In genomic region chr17:81547614-81547982, GRCh38 we compare ENCODE assay signal across 26 cellular contexts. TPM values are rescaled to one million over a fixed set of nuclear protein-coding genes. Genes with fewer than 3 reads are reported as not detected.
"Had no signal": no experiment of that assay in that cellular context is flagged by ENCODE, and none has a peak within 500 bp of the region (broad histone marks: within the 10 kb centered on the region; RNA-seq: fewer than 3 reads in every experiment).

No MANE protein-coding gene starts in this region.

- H3K27ac ChIP-seq: colonic mucosa, epithelial cell of prostate, esophagus squamous epithelium, gastrocnemius medialis, heart right ventricle, left ventricle myocardium inferior, lower lobe of right lung had no signal

- H3K9me3 Mint-ChIP-seq: dendritic cell treated with granulocyte-macrophage colony-stimulating factor and Interleukin-4, amounts not matched to agents 40 ng/mL and 50 ng/mL, for 4 days; effector memory CD8-positive, alpha-beta T cell; endodermal cell; mesothelial cell of epicardium; naive B cell had no signal

- H3K27ac Mint-ChIP-seq: dendritic cell treated with granulocyte-macrophage colony-stimulating factor and Interleukin-4, amounts not matched to agents 40 ng/mL and 50 ng/mL, for 4 days; effector memory CD8-positive, alpha-beta T cell; endodermal cell; mesothelial cell of epicardium had no signal

- H3K36me3 Mint-ChIP-seq: naive B cell had no signal

- H3K27me3 ChIP-seq: colonic mucosa, esophagus squamous epithelium, gastrocnemius medialis, heart right ventricle had no signal

- H3K27me3 Mint-ChIP-seq: dendritic cell treated with granulocyte-macrophage colony-stimulating factor and Interleukin-4, amounts not matched to agents 40 ng/mL and 50 ng/mL, for 4 days; effector memory CD8-positive, alpha-beta T cell; naive B cell had no signal

- H3K9me3 ChIP-seq: colonic mucosa, esophagus squamous epithelium, gastrocnemius medialis, heart right ventricle, left ventricle myocardium inferior, lower lobe of right lung, mucosa of descending colon had no signal

- DNase-seq: colonic mucosa; cortex of kidney; effector CD8-positive, alpha-beta T cell; effector memory CD8-positive, alpha-beta T cell; endodermal cell; erythroblast; esophagus squamous epithelium; foreskin fibroblast; foreskin melanocyte; gastrocnemius medialis; glutamatergic neuron; head of caudate nucleus; hippocampal formation; left colon; left ventricle myocardium inferior; lower lobe of right lung; mesenchymal stem cell; mucosa of descending colon; naive B cell had no signal

- ATAC-seq: effector memory CD8-positive, alpha-beta T cell; esophagus mucosa; gastrocnemius medialis; heart right ventricle; left colon; left lobe of liver; lower lobe of right lung; mucosa of descending colon had no signal

- H3K4me3 Mint-ChIP-seq: dendritic cell treated with granulocyte-macrophage colony-stimulating factor and Interleukin-4, amounts not matched to agents 40 ng/mL and 50 ng/mL, for 4 days; effector memory CD8-positive, alpha-beta T cell; endodermal cell; mesothelial cell of epicardium had no signal

- H3K4me3 ChIP-seq: colonic mucosa, esophagus squamous epithelium, gastrocnemius medialis, heart right ventricle, left ventricle myocardium inferior, lower lobe of right lung, mucosa of descending colon had no signal

RNA-seq across cellular contexts. Expression of gene FSCN2, which starts 19.4 kb away (rescaled TPM):
- polyA plus RNA-seq: keratinocyte had no signal
